Comparison of ENCODE assay signal across 1 cellular context in the genomic region with DNA sequence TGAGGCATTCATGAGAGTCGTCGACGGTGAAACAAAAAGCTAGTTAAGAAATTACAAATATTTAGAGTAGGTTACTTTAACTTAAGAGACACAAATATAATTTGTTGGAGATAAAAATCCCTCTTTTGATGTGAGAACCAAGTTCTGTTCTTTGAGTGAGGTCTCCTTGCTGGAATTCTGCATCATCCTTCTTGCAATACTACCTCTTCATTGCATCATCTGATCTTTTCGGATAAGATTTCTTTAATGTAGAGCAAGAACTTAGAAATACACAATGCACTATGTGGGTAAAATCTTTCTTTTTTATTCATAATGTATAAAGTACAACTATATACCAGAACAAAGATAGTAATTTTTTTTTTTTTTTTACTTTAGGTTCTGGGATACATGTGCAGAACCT.
TF ChIP-seq lines count a peak whose summit lies in the region.

No MANE protein-coding gene starts in this region.

TF ChIP-seq in H1, 55 proteins besides CTCF, POLR2A, EP300 and RAD21:
- TF ChIP-seq CEBPB (IDR thresholded peaks at IDR 0.05; ENCODE audit: low read depth, low read length) = peak; percentile 82
- TF ChIP-seq RXRA (IDR thresholded peaks at IDR 0.05; ENCODE audit: insufficient read depth, low read depth, low read length) = no peak
